19 cellular contexts compared by ENCODE assay signal in genomic region chr6:168678177-168678576, GRCh38.
A peak's percentile ranks its signal among the peaks of the same experiment; 100 is the strongest.
DNase-seq lines count a peak whose midpoint lies in the region; ATAC-seq, FAIRE-seq and TF ChIP-seq lines count a peak whose summit lies in the region.
"Had no signal": no experiment of that assay in that cellular context is flagged by ENCODE, and none has a peak within 500 bp of the region (broad histone marks: within the 10 kb centered on the region; RNA-seq: fewer than 3 reads in every experiment).

No MANE protein-coding gene starts in this region.

- H3K36me3 ChIP-seq in GM23338 (ENCODE audit: insufficient read depth): no peaks in the 10 kb centered on the region
- H3K36me3 ChIP-seq: HAP-1 had no signal

- peaks cover 15% of the 10 kb centered on the region for H3K9me2 ChIP-seq in GM23338 (ENCODE audit: insufficient read depth)

- no peaks in the 10 kb centered on the region for H3K79me2 ChIP-seq in GM23338 (replicated peaks; ENCODE audit: insufficient read depth)

- H3K4me1 Mint-ChIP-seq in GM23338 (peaks cover 27% of the 10 kb centered on the region; the same call in 2 of the 3 replicates), brain (peaks cover 22% of the 10 kb centered on the region), mesothelial cell of epicardium (peaks cover 19% of the 10 kb centered on the region)
- H3K4me1 Mint-ChIP-seq: T-cell had no signal

- H3K27ac ChIP-seq in GM23338 (ENCODE audit: low read depth): no peak overlapping the region

- peaks cover 1% of the 10 kb centered on the region; the same call in 1 of the 2 replicates for H3K4me1 ChIP-seq in GM23338 (ENCODE audit: insufficient read depth)
- H3K4me1 ChIP-seq: HAP-1 had no signal

- H3K4me3 Mint-ChIP-seq in GM23338 (no peak overlapping the region), brain (no peak overlapping the region), mesothelial cell of epicardium (no peak overlapping the region)
- H3K4me3 Mint-ChIP-seq: T-cell had no signal

- H3K27me3 ChIP-seq in GM23338 (ENCODE audit: insufficient read depth): no peaks in the 10 kb centered on the region

- H2AFZ ChIP-seq in GM23338: no peak overlapping the region

- no peak for FAIRE-seq in HTR-8/SVneo (lab: Jason Lieb, UNC)

- H3K9me3 Mint-ChIP-seq in GM23338 (peaks cover 7% of the 10 kb centered on the region; the same call in 1 of the 3 replicates), brain (peaks cover 0 to 14% (median 3%) of the 10 kb centered on the region in 5 experiments), mesothelial cell of epicardium (peaks cover 10% of the 10 kb centered on the region)
- H3K9me3 Mint-ChIP-seq: T-cell had no signal

- no peak for TF ChIP-seq CTCF in GM23338 (conservative IDR thresholded peaks at IDR 0.05; ENCODE audit: low read depth in 2 of 2)
- no peak for TF ChIP-seq CTCF in brain (conservative IDR thresholded peaks at IDR 0.05)
- TF ChIP-seq CTCF in mesothelial cell of epicardium (IDR thresholded peaks at IDR 0.05; ENCODE audit: unreplicated experiment): no peak

- H3K4me2 ChIP-seq in GM23338: no peak overlapping the region

- H3K36me3 Mint-ChIP-seq in GM23338 (ENCODE audit: low read depth) (no peaks in the 10 kb centered on the region; the same call in 2 of the 3 replicates), brain (no peaks in the 10 kb centered on the region), mesothelial cell of epicardium (peaks cover 3% of the 10 kb centered on the region)
- H3K36me3 Mint-ChIP-seq: T-cell had no signal

- no peaks in the 10 kb centered on the region for H4K20me1 ChIP-seq in GM23338 (replicated peaks; ENCODE audit: insufficient read depth)

- H3K27me3 Mint-ChIP-seq in GM23338 (ENCODE audit: insufficient read depth, low read depth, poor library complexity): peaks cover 4% of the 10 kb centered on the region
- H3K27me3 Mint-ChIP-seq in brain: peaks cover 13% of the 10 kb centered on the region
- H3K27me3 Mint-ChIP-seq in mesothelial cell of epicardium (ENCODE audit: low read depth): no peaks in the 10 kb centered on the region

- DNase-seq in GM23338 (ENCODE audit: low spot score) (no peak), NCI-H1092 treated with DMSO at 0.1 percent for 48 hours (lab: John Stamatoyannopoulos, UW) (peak; percentile 62), mesothelial cell of epicardium (ENCODE audit: low spot score in 2 of 2, unreplicated experiment in 2 of 2) (no peak), HTR-8/SVneo (ENCODE audit: insufficient read length, low spot score) (no peak), RPMI8226 (no peak)
- DNase-seq in activated CD4-positive, alpha-beta T cell treated with anti-CD3 and anti-CD28 coated beads for 48 hours: no peak
- DNase-seq: ACHN; COR-L47; DMS79 treated with DMSO at 0.1 percent for 48 hours; KBM-7; NCI-H1436 treated with DMSO at 0.1 percent for 48 hours; NCI-H2081 treated with DMSO at 0.1 percent for 48 hours; NCI-H2227 treated with DMSO at 0.1 percent for 48 hours; NK-92 treated with Interleukin-12 subunit alpha and Interleukin-12 subunit beta, amount 100 ng/mL, for 24 hours; PC-3; T-cell had no signal

- H3K4me3 ChIP-seq in GM23338: no peak overlapping the region
- H3K4me3 ChIP-seq: HAP-1 had no signal

- no peaks in the 10 kb centered on the region for H3F3A ChIP-seq in GM23338 (replicated peaks; ENCODE audit: low read depth)

- ATAC-seq in GM23338 (no peak), GM21619 (IDR thresholded peaks at IDR 0.05; ENCODE audit: unreplicated experiment) (no peak)
- ATAC-seq: PC-3, T-cell had no signal

- H3K27ac Mint-ChIP-seq in GM23338 (peak overlapping the region; percentile 18; the same call in 1 of the 2 replicates), brain (peak overlapping the region in 3 of 5 experiments; percentile 30 to 67 (median 58)), mesothelial cell of epicardium (peak overlapping the region; percentile 89)
- H3K27ac Mint-ChIP-seq: T-cell had no signal

TF ChIP-seq in GM23338, 12 proteins besides CTCF, POLR2A, EP300 and RAD21 (continues in another document):
- TF ChIP-seq POLR2AphosphoS5 (IDR thresholded peaks at IDR 0.05; ENCODE audit: low read depth): no peak
- no peak for TF ChIP-seq EZH2phosphoT487 (IDR thresholded peaks at IDR 0.05; ENCODE audit: unreplicated experiment)
- no peak for TF ChIP-seq JUNB (IDR thresholded peaks at IDR 0.05; ENCODE audit: unreplicated experiment)
- TF ChIP-seq EZH2 (IDR thresholded peaks at IDR 0.05; ENCODE audit: low read depth, unreplicated experiment): no peak
- no peak for TF ChIP-seq REST (IDR thresholded peaks at IDR 0.05; ENCODE audit: unreplicated experiment)
- TF ChIP-seq ETS1 (IDR thresholded peaks at IDR 0.05): no peak
- no peak for TF ChIP-seq ZNF331 (CRISPR knock-in tag; IDR thresholded peaks at IDR 0.05; ENCODE audit: low read depth)

Comparison
In these comparisons a context has a peak if more than half of its experiments do, and no peak if none do; other contexts are left out.
1. H3K27ac Mint-ChIP-seq: peak in every context shown above with its lines; median percentile 89 in mesothelial cell of epicardium; 58 in brain; 18 in GM23338.